9 cellular contexts compared by ENCODE assay signal in genomic region chr3:64685800-64686445, GRCh38. TPM values are rescaled to one million over a fixed set of nuclear protein-coding genes. Genes with fewer than 3 reads are reported as not detected.
A peak's percentile ranks its signal among the peaks of the same experiment; 100 is the strongest.
DNase-seq lines count a peak whose midpoint lies in the region; ATAC-seq lines count a peak whose summit lies in the region.
"Had no signal": no experiment of that assay in that cellular context is flagged by ENCODE, and none has a peak within 500 bp of the region (broad histone marks: within the 10 kb centered on the region; RNA-seq: fewer than 3 reads in every experiment).

No MANE protein-coding gene starts in this region.

- ATAC-seq in GM18511 (IDR thresholded peaks at IDR 0.05; ENCODE audit: unreplicated experiment), result peak; percentile 63
- ATAC-seq in stimulated activated effector memory CD8-positive, alpha-beta T cell treated with anti-CD3 and anti-CD28 coated beads, Interleukin-12 subunit alpha, Interleukin-12 subunit beta, amount 100 ng/mL, for 72 hours, result no peak
- ATAC-seq in HG03139 (IDR thresholded peaks at IDR 0.05; ENCODE audit: unreplicated experiment), result no peak
- no peak for ATAC-seq in HG03097 (IDR thresholded peaks at IDR 0.05; ENCODE audit: low FRiP score, unreplicated experiment)

- H3K4me3 Mint-ChIP-seq in dendritic cell treated with granulocyte-macrophage colony-stimulating factor and Interleukin-4, amounts not matched to agents 40 ng/mL and 50 ng/mL, for 4 days, result peak overlapping the region; percentile 35
- peak overlapping the region; percentile 17 for H3K4me3 Mint-ChIP-seq in stimulated activated effector memory CD8-positive, alpha-beta T cell treated with anti-CD3 and anti-CD28 coated beads, Interleukin-12 subunit alpha, Interleukin-12 subunit beta, amount 100 ng/mL, for 72 hours
- H3K4me3 Mint-ChIP-seq: activated B cell treated with CpG ODN at 0.5 μM for 24 hours had no signal

- H3K27ac Mint-ChIP-seq in dendritic cell treated with granulocyte-macrophage colony-stimulating factor and Interleukin-4, amounts not matched to agents 40 ng/mL and 50 ng/mL, for 4 days, result no peak overlapping the region
- H3K27ac Mint-ChIP-seq in stimulated activated effector memory CD8-positive, alpha-beta T cell treated with anti-CD3 and anti-CD28 coated beads, Interleukin-12 subunit alpha, Interleukin-12 subunit beta, amount 100 ng/mL, for 72 hours, result no peak overlapping the region
- H3K27ac Mint-ChIP-seq: activated B cell treated with CpG ODN at 0.5 μM for 24 hours had no signal

- H3K9me3 Mint-ChIP-seq in dendritic cell treated with granulocyte-macrophage colony-stimulating factor and Interleukin-4, amounts not matched to agents 40 ng/mL and 50 ng/mL, for 4 days, result no peaks in the 10 kb centered on the region
- H3K9me3 Mint-ChIP-seq in stimulated activated effector memory CD8-positive, alpha-beta T cell treated with anti-CD3 and anti-CD28 coated beads, Interleukin-12 subunit alpha, Interleukin-12 subunit beta, amount 100 ng/mL, for 72 hours, result peaks cover 6% of the 10 kb centered on the region
- H3K9me3 Mint-ChIP-seq: activated B cell treated with CpG ODN at 0.5 μM for 24 hours had no signal

- peak; percentile 86 for DNase-seq in NCI-H460 (ENCODE audit: extremely low read depth, low read depth)
- DNase-seq in kidney tubule cell (ENCODE audit: low spot score), result peak; percentile 94
- DNase-seq in stimulated activated effector memory CD8-positive, alpha-beta T cell treated with anti-CD3 and anti-CD28 coated beads, Interleukin-12 subunit alpha, Interleukin-12 subunit beta, amount 100 ng/mL, for 72 hours (ENCODE audit: low spot score in 2 of 2), result no peak
- DNase-seq in stimulated activated CD4-positive, alpha-beta T cell treated with anti-CD3 and anti-CD28 coated beads, Interleukin-2, amount 100 ng/mL, for 48 hours, result no peak
- DNase-seq: activated B cell treated with CpG ODN at 0.5 μM for 24 hours had no signal

- H3K36me3 Mint-ChIP-seq in dendritic cell treated with granulocyte-macrophage colony-stimulating factor and Interleukin-4, amounts not matched to agents 40 ng/mL and 50 ng/mL, for 4 days (ENCODE audit: low read depth), result no peaks in the 10 kb centered on the region
- peaks cover 6% of the 10 kb centered on the region for H3K36me3 Mint-ChIP-seq in stimulated activated effector memory CD8-positive, alpha-beta T cell treated with anti-CD3 and anti-CD28 coated beads, Interleukin-12 subunit alpha, Interleukin-12 subunit beta, amount 100 ng/mL, for 72 hours

- intact Hi-C loops in dendritic cell treated with granulocyte-macrophage colony-stimulating factor and Interleukin-4, amounts not matched to agents 40 ng/mL and 50 ng/mL, for 4 days (cut with micrococcal nuclease), result no loop called here

- H3K27me3 Mint-ChIP-seq in dendritic cell treated with granulocyte-macrophage colony-stimulating factor and Interleukin-4, amounts not matched to agents 40 ng/mL and 50 ng/mL, for 4 days, result peaks cover 56% of the 10 kb centered on the region

- H3K4me1 Mint-ChIP-seq in dendritic cell treated with granulocyte-macrophage colony-stimulating factor and Interleukin-4, amounts not matched to agents 40 ng/mL and 50 ng/mL, for 4 days (ENCODE audit: low read depth), result peaks cover 11% of the 10 kb centered on the region
- peaks cover 7% of the 10 kb centered on the region for H3K4me1 Mint-ChIP-seq in stimulated activated effector memory CD8-positive, alpha-beta T cell treated with anti-CD3 and anti-CD28 coated beads, Interleukin-12 subunit alpha, Interleukin-12 subunit beta, amount 100 ng/mL, for 72 hours

RNA-seq across cellular contexts. Expression of gene ADAMTS9, which starts 1.9 kb away (rescaled TPM):
- 7.6 TPM in 2 replicates for total RNA-seq in NCI-H460 (2014; rRNA removed; shearing (Covaris generic))
- 6.5 and 10.6 TPM in 2 replicates for polyA plus RNA-seq in NCI-H460 (2014; cell fraction: nucleus; rRNA removed)
- total RNA-seq: activated B cell treated with CpG ODN at 0.5 μM for 24 hours had no signal

Comparison
In these comparisons a context has a peak if more than half of its experiments do, and no peak if none do; other contexts are left out.
1. DNase-seq: peak in NCI-H460 (single experiment) and kidney tubule cell (single experiment); none in stimulated activated effector memory CD8-positive, alpha-beta T cell treated with anti-CD3 and anti-CD28 coated beads, Interleukin-12 subunit alpha, Interleukin-12 subunit beta, amount 100 ng/mL, for 72 hours (0 of 2) and stimulated activated CD4-positive, alpha-beta T cell treated with anti-CD3 and anti-CD28 coated beads, Interleukin-2, amount 100 ng/mL, for 48 hours (0 of 2).